ENCODE assay signal across 8 cellular contexts in the genomic region with DNA sequence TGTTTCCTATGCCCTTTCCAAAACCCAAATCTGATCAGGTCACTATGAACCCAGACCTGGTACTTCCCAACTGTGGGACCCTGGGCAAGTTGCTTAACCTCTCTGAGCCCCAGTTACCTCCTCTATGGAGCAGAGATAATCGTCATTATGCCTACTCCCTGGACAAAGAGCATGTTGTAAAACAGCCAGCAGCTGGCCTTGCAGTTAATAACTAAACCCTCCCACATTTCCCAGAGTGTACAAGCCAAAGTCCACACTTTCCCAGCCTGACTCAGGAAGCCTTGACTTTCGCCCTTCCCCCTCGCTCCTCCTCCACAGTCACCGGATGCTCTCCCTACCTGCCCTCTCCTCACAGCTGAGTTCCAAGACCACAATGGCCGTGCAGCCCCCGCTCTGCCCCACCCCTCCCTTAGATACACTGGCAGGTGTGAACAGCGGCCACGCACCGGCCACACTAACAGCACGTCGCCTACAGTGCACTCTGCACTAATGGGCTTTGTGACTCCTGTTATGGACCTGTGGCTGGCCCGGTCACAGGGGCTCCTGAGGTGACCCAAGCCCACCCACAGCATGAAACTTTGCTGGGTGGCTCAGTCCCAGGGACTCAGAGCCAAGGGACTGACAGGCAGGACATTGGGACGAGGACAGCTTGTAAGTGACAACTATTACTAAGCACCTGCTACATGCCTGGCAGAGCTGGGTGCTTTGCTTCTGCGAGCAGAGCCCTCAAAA. TPM values are rescaled to one million over a fixed set of nuclear protein-coding genes. Genes with fewer than 3 reads are reported as not detected.
DNase-seq lines count a peak whose midpoint lies in the region; ATAC-seq, FAIRE-seq and TF ChIP-seq lines count a peak whose summit lies in the region.

No MANE protein-coding gene starts in this region.

- in situ Hi-C loops in T47D (cut with HindIII; ENCODE audit: low pct_unique_long_range_greater_than_20kb, low sequenced_read_pairs) = no loop called here

- no peak overlapping the region for H3K27ac Mint-ChIP-seq in activated naive CD4-positive, alpha-beta T cell treated with anti-CD3 and anti-CD28 coated beads, Interleukin-2, amount 50 U/mL, for 24 hours

- peak overlapping the region; percentile 28 to 73 for H3K9ac ChIP-seq in liver (ENCODE audit: low read depth in 1 of 2, low read length in 2 of 2)

- no peaks in the 10 kb centered on the region for H3K27me3 ChIP-seq in liver (ENCODE audit: control insufficient read depth in 4 of 4, insufficient read depth in 4 of 4, low read length in 3 of 4)

- H3K4me1 Mint-ChIP-seq in activated naive CD4-positive, alpha-beta T cell treated with anti-CD3 and anti-CD28 coated beads, Interleukin-2, amount 50 U/mL, for 24 hours = peaks cover 13% of the 10 kb centered on the region

- H3K36me3 ChIP-seq in liver (ENCODE audit: control insufficient read depth in 4 of 4, insufficient read depth in 3 of 4, low read depth in 1 of 4, low read length in 3 of 4) = peaks cover 0 to 4% (median 1%) of the 10 kb centered on the region in 4 donors

- peak; percentile 94 for FAIRE-seq in urothelium cell line (lab: Jason Lieb, UNC)

- DNase-seq in activated naive CD4-positive, alpha-beta T cell treated with Interleukin-2 at 50 U/mL for 16 hours = no peak
- DNase-seq in T47D (ENCODE audit: low read depth in 1 of 2, low spot score in 1 of 2) (peak; percentile 35 to 85), urothelium cell line (ENCODE audit: low spot score) (peak; percentile 80), NCI-H446 (lab: John Stamatoyannopoulos, UW) (no peak), T-helper 1 cell (no peak)
- no peak for DNase-seq in stimulated activated naive CD8-positive, alpha-beta T cell treated with anti-CD3 and anti-CD28 coated beads, Interleukin-15, Interleukin-2, amounts not matched to agents 100 U/mL and 50 U/mL, for 24 hours

- peak in 1 of 2 donors; percentile 34 for TF ChIP-seq RAD21 in liver (IDR thresholded peaks at IDR 0.05)

- H3K4me1 ChIP-seq in liver (ENCODE audit: control insufficient read depth in 4 of 4, insufficient read depth in 4 of 4, low read length in 3 of 4) = peaks cover 25 to 55% (median 45%) of the 10 kb centered on the region in 4 donors

- H3K36me3 Mint-ChIP-seq in activated naive CD4-positive, alpha-beta T cell treated with anti-CD3 and anti-CD28 coated beads, Interleukin-2, amount 50 U/mL, for 24 hours = no peaks in the 10 kb centered on the region

- no peaks in the 10 kb centered on the region for H3K9me3 Mint-ChIP-seq in activated naive CD4-positive, alpha-beta T cell treated with anti-CD3 and anti-CD28 coated beads, Interleukin-2, amount 50 U/mL, for 24 hours

- no peak for TF ChIP-seq CTCF in liver (IDR thresholded peaks at IDR 0.05; ENCODE audit: low read depth, low read length, missing input control)

- H3K27me3 Mint-ChIP-seq in activated naive CD4-positive, alpha-beta T cell treated with anti-CD3 and anti-CD28 coated beads, Interleukin-2, amount 50 U/mL, for 24 hours = no peaks in the 10 kb centered on the region

- H3K4me3 Mint-ChIP-seq in activated naive CD4-positive, alpha-beta T cell treated with anti-CD3 and anti-CD28 coated beads, Interleukin-2, amount 50 U/mL, for 24 hours = peak overlapping the region; percentile 36

- peak overlapping the region; percentile 92 to 98 for H3K27ac ChIP-seq in liver (ENCODE audit: low read depth in 1 of 2, low read length in 2 of 2)

- H3K4me3 ChIP-seq in liver (ENCODE audit: low read depth in 1 of 3, low read length in 3 of 3) = peak overlapping the region; percentile 46 to 66 (median 60)

- 19% methylated on average over 14 of the region's 14 CpGs for WGBS in liver

- no peak for ATAC-seq in stimulated activated naive CD8-positive, alpha-beta T cell treated with anti-CD3 and anti-CD28 coated beads, Interleukin-15, Interleukin-2, amounts not matched to agents 100 U/mL and 50 U/mL, for 24 hours

- H3K9me3 ChIP-seq in liver (ENCODE audit: control insufficient read depth in 4 of 4, low read length in 3 of 4) = no peaks in the 10 kb centered on the region

TF ChIP-seq in liver, 16 proteins besides CTCF, POLR2A, EP300 and RAD21:
- TF ChIP-seq EGR1 (IDR thresholded peaks at IDR 0.05; ENCODE audit: low read depth in 2 of 2) (peak; percentile 54 to 71), YY1 (IDR thresholded peaks at IDR 0.05) (peak; percentile 71), GABPA (IDR thresholded peaks at IDR 0.05 in 1 of 2, conservative IDR thresholded peaks at IDR 0.05 in 1 of 2) (peak in 1 of 2 donors; percentile 69), FOXA1 (IDR thresholded peaks at IDR 0.05) (peak; percentile 39), HNF4G (IDR thresholded peaks at IDR 0.05) (peak; percentile 96), TAF1 (conservative IDR thresholded peaks at IDR 0.05) (peak; percentile 76), NR2F2 (IDR thresholded peaks at IDR 0.05) (peak; percentile 14), RXRA (IDR thresholded peaks at IDR 0.05) (peak; percentile 77 to 90), HNF4A (conservative IDR thresholded peaks at IDR 0.05) (peak; percentile 95 to 96), JUND (IDR thresholded peaks at IDR 0.05) (peak; percentile 57 to 81), SP1 (IDR thresholded peaks at IDR 0.05) (peak; percentile 100), FOXA2 (IDR thresholded peaks at IDR 0.05) (peak; percentile 71)
- TF ChIP-seq, protein P1, sequence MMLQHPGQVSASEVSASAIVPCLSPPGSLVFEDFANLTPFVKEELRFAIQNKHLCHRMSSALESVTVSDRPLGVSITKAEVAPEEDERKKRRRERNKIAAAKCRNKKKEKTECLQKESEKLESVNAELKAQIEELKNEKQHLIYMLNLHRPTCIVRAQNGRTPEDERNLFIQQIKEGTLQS (IDR thresholded peaks at IDR 0.05) = no peak
- TF ChIP-seq, protein P2, sequence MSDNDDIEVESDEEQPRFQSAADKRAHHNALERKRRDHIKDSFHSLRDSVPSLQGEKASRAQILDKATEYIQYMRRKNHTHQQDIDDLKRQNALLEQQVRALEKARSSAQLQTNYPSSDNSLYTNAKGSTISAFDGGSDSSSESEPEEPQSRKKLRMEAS (IDR thresholded peaks at IDR 0.05) = peak; percentile 86
- TF ChIP-seq, protein P3, sequence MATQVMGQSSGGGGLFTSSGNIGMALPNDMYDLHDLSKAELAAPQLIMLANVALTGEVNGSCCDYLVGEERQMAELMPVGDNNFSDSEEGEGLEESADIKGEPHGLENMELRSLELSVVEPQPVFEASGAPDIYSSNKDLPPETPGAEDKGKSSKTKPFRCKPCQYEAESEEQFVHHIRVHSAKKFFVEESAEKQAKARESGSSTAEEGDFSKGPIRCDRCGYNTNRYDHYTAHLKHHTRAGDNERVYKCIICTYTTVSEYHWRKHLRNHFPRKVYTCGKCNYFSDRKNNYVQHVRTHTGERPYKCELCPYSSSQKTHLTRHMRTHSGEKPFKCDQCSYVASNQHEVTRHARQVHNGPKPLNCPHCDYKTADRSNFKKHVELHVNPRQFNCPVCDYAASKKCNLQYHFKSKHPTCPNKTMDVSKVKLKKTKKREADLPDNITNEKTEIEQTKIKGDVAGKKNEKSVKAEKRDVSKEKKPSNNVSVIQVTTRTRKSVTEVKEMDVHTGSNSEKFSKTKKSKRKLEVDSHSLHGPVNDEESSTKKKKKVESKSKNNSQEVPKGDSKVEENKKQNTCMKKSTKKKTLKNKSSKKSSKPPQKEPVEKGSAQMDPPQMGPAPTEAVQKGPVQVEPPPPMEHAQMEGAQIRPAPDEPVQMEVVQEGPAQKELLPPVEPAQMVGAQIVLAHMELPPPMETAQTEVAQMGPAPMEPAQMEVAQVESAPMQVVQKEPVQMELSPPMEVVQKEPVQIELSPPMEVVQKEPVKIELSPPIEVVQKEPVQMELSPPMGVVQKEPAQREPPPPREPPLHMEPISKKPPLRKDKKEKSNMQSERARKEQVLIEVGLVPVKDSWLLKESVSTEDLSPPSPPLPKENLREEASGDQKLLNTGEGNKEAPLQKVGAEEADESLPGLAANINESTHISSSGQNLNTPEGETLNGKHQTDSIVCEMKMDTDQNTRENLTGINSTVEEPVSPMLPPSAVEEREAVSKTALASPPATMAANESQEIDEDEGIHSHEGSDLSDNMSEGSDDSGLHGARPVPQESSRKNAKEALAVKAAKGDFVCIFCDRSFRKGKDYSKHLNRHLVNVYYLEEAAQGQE (IDR thresholded peaks at IDR 0.05) = peak; percentile 88
- TF ChIP-seq, protein P4, sequence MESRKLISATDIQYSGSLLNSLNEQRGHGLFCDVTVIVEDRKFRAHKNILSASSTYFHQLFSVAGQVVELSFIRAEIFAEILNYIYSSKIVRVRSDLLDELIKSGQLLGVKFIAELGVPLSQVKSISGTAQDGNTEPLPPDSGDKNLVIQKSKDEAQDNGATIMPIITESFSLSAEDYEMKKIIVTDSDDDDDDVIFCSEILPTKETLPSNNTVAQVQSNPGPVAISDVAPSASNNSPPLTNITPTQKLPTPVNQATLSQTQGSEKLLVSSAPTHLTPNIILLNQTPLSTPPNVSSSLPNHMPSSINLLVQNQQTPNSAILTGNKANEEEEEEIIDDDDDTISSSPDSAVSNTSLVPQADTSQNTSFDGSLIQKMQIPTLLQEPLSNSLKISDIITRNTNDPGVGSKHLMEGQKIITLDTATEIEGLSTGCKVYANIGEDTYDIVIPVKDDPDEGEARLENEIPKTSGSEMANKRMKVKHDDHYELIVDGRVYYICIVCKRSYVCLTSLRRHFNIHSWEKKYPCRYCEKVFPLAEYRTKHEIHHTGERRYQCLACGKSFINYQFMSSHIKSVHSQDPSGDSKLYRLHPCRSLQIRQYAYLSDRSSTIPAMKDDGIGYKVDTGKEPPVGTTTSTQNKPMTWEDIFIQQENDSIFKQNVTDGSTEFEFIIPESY (IDR thresholded peaks at IDR 0.05) = no peak

RNA-seq across cellular contexts. Expression of a gene that starts 15.6 kb away (rescaled TPM):
- 1 to 10 TPM; 6.9 to 7.9 TPM for total RNA-seq in liver
- 10 to 100 TPM in 1 of 2 donors, 1 to 10 TPM in 1; 5.0 to 10.7 TPM for polyA plus RNA-seq in liver

RNA-seq across cellular contexts. Expression of a gene that starts 17.4 kb away (rescaled TPM):
- total RNA-seq in liver = 1 to 10 TPM; 7.8 to 8.9 TPM
- 10 to 100 TPM in 1 of 2 donors, 1 to 10 TPM in 1; 7.9 to 14.0 TPM for polyA plus RNA-seq in liver

RNA-seq across cellular contexts. Expression of a gene that starts 58.5 kb away (rescaled TPM):
- 10 to 100 TPM; 10.2 to 18.8 TPM for total RNA-seq in liver
- polyA plus RNA-seq in liver = 10 to 100 TPM; 43.6 to 66.6 TPM

Comparison
In these comparisons a context has a peak if more than half of its experiments do, and no peak if none do; other contexts are left out.
1. DNase-seq: peak in T47D (2 of 2) and urothelium cell line (single experiment); none in activated naive CD4-positive, alpha-beta T cell treated with Interleukin-2 at 50 U/mL for 16 hours (single experiment), NCI-H446 (0 of 2), T-helper 1 cell (0 of 5) and stimulated activated naive CD8-positive, alpha-beta T cell treated with anti-CD3 and anti-CD28 coated beads, Interleukin-15, Interleukin-2, amounts not matched to agents 100 U/mL and 50 U/mL, for 24 hours (single experiment).